Comparison of ENCODE assay signal across 1 cellular context in genomic region chr5:153658606-153659005, GRCh38.
TF ChIP-seq lines count a peak whose summit lies in the region.

No MANE protein-coding gene starts in this region.

TF ChIP-seq in WTC11, 78 proteins besides CTCF, POLR2A, EP300 and RAD21:
- no peak for TF ChIP-seq ZNF281 (CRISPR knock-in tag; IDR thresholded peaks at IDR 0.05)
